ENCODE assay signal across 9 cellular contexts in the genomic region with DNA sequence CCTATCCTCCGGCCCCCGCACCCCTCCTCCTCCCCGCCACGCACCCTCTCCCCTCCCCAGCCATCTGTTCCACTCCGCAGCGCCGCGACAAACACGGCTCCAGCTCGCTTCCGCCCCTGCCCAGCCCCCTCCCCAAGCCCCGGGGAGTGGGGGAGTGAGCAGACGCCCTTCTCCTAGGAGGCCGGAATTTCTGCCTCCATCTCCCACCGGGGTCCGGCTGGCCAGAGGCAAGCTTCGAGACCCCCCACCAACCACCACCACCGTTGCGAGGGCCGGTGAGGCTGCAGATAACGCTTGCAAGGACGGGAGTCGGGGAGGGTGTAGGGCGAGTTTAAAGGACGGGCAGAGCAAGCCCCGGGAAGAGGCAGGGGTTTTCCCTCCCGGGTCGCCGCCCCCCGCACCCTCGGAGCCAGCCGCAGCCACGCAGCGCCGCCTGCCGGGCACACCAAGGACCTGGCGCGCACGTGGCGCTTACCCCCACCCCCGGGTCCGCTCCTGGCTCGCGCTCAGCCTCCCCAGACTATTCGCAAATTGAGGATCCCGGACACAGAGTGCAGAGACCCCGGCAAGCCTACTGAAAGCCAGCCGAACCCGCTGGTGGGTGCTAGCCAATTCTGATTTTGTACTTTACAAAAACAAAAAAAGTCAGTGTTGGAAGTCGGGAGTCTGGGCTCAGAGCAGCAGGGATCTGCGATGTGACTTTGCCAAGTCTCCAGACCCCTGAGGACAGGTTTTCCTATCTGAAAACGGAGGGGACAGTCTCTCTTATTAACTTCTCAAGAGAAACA. TPM values are rescaled to one million over a fixed set of nuclear protein-coding genes. Genes with fewer than 3 reads are reported as not detected.
DNase-seq lines count a peak whose midpoint lies in the region; ATAC-seq lines count a peak whose summit lies in the region.
"Had no signal": no experiment of that assay in that cellular context is flagged by ENCODE, and none has a peak within 500 bp of the region (broad histone marks: within the 10 kb centered on the region; RNA-seq: fewer than 3 reads in every experiment).

No MANE protein-coding gene starts in this region.

- H3K9me3 Mint-ChIP-seq in activated naive CD8-positive, alpha-beta T cell treated with anti-CD3 and anti-CD28 coated beads, Interleukin-2, amount 50 U/mL, for 24 hours, result no peaks in the 10 kb centered on the region

- peak overlapping the region; percentile 24 for H3K4me3 Mint-ChIP-seq in activated naive CD8-positive, alpha-beta T cell treated with anti-CD3 and anti-CD28 coated beads, Interleukin-2, amount 50 U/mL, for 24 hours

- no peak overlapping the region for H3K27ac ChIP-seq in SJCRH30
- no peak overlapping the region for H3K27ac ChIP-seq in iPS DF 6.9 (ENCODE audit: low read length)

- H3K4me1 ChIP-seq in SJCRH30 (peaks cover 10% of the 10 kb centered on the region), iPS DF 6.9 (ENCODE audit: control insufficient read depth, insufficient read depth, low read length) (peaks cover 2% of the 10 kb centered on the region; the same call in 1 of the 2 replicates)

- peak; percentile 34 for ATAC-seq in HG02588 (IDR thresholded peaks at IDR 0.05; ENCODE audit: unreplicated experiment)
- ATAC-seq in activated naive CD8-positive, alpha-beta T cell treated with anti-CD3 and anti-CD28 coated beads, Interleukin-2, amount 50 U/mL, for 24 hours, result peak; percentile 68

- H3K9me3 ChIP-seq in SJCRH30 (replicated peaks) (no peaks in the 10 kb centered on the region), iPS DF 6.9 (ENCODE audit: control insufficient read depth, insufficient read depth, low read length) (no peaks in the 10 kb centered on the region)

- H3K27me3 Mint-ChIP-seq in activated naive CD8-positive, alpha-beta T cell treated with anti-CD3 and anti-CD28 coated beads, Interleukin-2, amount 50 U/mL, for 24 hours, result peaks cover 24% of the 10 kb centered on the region

- peaks cover 15% of the 10 kb centered on the region for H3K27me3 ChIP-seq in SJCRH30
- peaks cover 8% of the 10 kb centered on the region; the same call in 1 of the 2 replicates for H3K27me3 ChIP-seq in iPS DF 6.9 (ENCODE audit: control insufficient read depth, insufficient read depth, low read length)

- WGBS in iPS DF 6.9 (ENCODE audit: insufficient coverage, insufficient read length), result no CpG with 5 or more reads among the region's 52 CpGs

- H3K4me3 ChIP-seq in SJCRH30, result peak overlapping the region; percentile 56
- H3K4me3 ChIP-seq in iPS DF 6.9 (ENCODE audit: low read length), result peak overlapping the region; percentile 68; the same call in 1 of the 2 replicates

- H3K27ac Mint-ChIP-seq in activated naive CD8-positive, alpha-beta T cell treated with anti-CD3 and anti-CD28 coated beads, Interleukin-2, amount 50 U/mL, for 24 hours, result no peak overlapping the region

- H3K36me3 ChIP-seq in SJCRH30, result no peaks in the 10 kb centered on the region
- H3K36me3 ChIP-seq in iPS DF 6.9 (ENCODE audit: control insufficient read depth, insufficient read depth, low read length), result no peaks in the 10 kb centered on the region

- peaks cover 22% of the 10 kb centered on the region for H3K4me1 Mint-ChIP-seq in activated naive CD8-positive, alpha-beta T cell treated with anti-CD3 and anti-CD28 coated beads, Interleukin-2, amount 50 U/mL, for 24 hours

- DNase-seq in COLO829 (ENCODE audit: low spot score) (peak; percentile 43), SJCRH30 (peak; percentile 72 to 77), iPS DF 6.9 (ENCODE audit: low read depth, low spot score) (no peak), superior temporal gyrus (ENCODE audit: extremely low spot score) (no peak), amniotic stem cell (lab: John Stamatoyannopoulos, UW) (no peak)
- DNase-seq in activated naive CD8-positive, alpha-beta T cell treated with anti-CD3 and anti-CD28 coated beads, Interleukin-2, amount 50 U/mL, for 24 hours, result peak; percentile 82
- DNase-seq in stimulated activated CD4-positive, alpha-beta T cell treated with anti-CD3 and anti-CD28 coated beads, Interleukin-2, amount 100 ng/mL, for 24 hours, result peak; percentile 75 to 79

- peaks cover 21% of the 10 kb centered on the region for H3K36me3 Mint-ChIP-seq in activated naive CD8-positive, alpha-beta T cell treated with anti-CD3 and anti-CD28 coated beads, Interleukin-2, amount 50 U/mL, for 24 hours (ENCODE audit: low read depth)

RNA-seq across cellular contexts. Expression of gene RTN4RL2, which starts 22.6 kb away (rescaled TPM):
- total RNA-seq in SJCRH30 (2014; rRNA removed; shearing (Covaris generic)), result 0.26 and 0.35 TPM in 2 replicates

RNA-seq across cellular contexts. Expression of gene SLC43A1, which starts 32.5 kb away (rescaled TPM):
- total RNA-seq in SJCRH30 (2014; rRNA removed; shearing (Covaris generic)), result 8.8 and 9.5 TPM in 2 replicates

RNA-seq across cellular contexts. Expression of gene TIMM10, which starts 47.6 kb away (rescaled TPM):
- total RNA-seq in SJCRH30 (2014; rRNA removed; shearing (Covaris generic)), result 93.2 and 147 TPM in 2 replicates

RNA-seq across cellular contexts. Expression of gene SMTNL1, which starts 54.4 kb away (rescaled TPM):
- total RNA-seq in SJCRH30 (2014; rRNA removed; shearing (Covaris generic)), result 4.5 and 5.6 TPM in 2 replicates
- total RNA-seq: temporal lobe had no signal

RNA-seq across cellular contexts. Expression of gene SLC43A3, which starts 56.1 kb away (rescaled TPM):
- total RNA-seq in SJCRH30 (2014; rRNA removed; shearing (Covaris generic)), result 0.12 TPM in 1 of 2 replicates, not detected in the other

Comparison
In these comparisons a context has a peak if more than half of its experiments do, and no peak if none do; other contexts are left out.
1. DNase-seq: peak in COLO829 (single experiment), SJCRH30 (2 of 2), activated naive CD8-positive, alpha-beta T cell treated with anti-CD3 and anti-CD28 coated beads, Interleukin-2, amount 50 U/mL, for 24 hours (single experiment) and stimulated activated CD4-positive, alpha-beta T cell treated with anti-CD3 and anti-CD28 coated beads, Interleukin-2, amount 100 ng/mL, for 24 hours (2 of 2); none in iPS DF 6.9 (single experiment), superior temporal gyrus (single experiment) and amniotic stem cell (single experiment).